23 cellular contexts compared by ENCODE assay signal in the genomic region with DNA sequence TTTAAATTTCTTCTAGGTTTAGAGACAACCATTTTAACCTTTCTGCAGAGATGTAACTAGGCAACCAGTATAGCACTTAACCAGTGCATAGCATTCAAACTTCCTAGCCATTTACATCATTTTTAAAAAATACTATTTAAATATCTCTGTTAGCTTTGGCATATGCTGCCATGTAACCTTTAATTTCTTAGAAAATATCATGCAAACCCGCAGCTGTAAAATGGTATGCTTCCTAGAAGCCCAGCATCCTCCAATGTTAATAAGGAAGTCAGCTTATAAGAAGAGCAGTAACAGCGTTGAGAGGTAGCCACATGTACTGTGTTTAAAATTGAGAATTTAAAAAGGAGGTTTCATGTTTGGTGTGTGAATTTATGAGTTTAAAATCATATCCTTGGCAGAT. TPM values are rescaled to one million over a fixed set of nuclear protein-coding genes. Genes with fewer than 3 reads are reported as not detected.
DNase-seq lines count a peak whose midpoint lies in the region; ATAC-seq and TF ChIP-seq lines count a peak whose summit lies in the region.
"Had no signal": no experiment of that assay in that cellular context is flagged by ENCODE, and none has a peak within 500 bp of the region (broad histone marks: within the 10 kb centered on the region; RNA-seq: fewer than 3 reads in every experiment).

No MANE protein-coding gene starts in this region.

- H3K9me3 Mint-ChIP-seq in activated CD4-positive, alpha-beta T cell treated with anti-CD3 and anti-CD28 coated beads, Interleukin-2, amount 10 ng/mL, durations not matched to agents 7 days and 5 days: peaks cover 5% of the 10 kb centered on the region
- no peaks in the 10 kb centered on the region for H3K9me3 Mint-ChIP-seq in CD4-positive, alpha-beta memory T cell
- H3K9me3 Mint-ChIP-seq in activated CD8-positive, alpha-beta T cell treated with anti-CD3 and anti-CD28 coated beads for 36 hours: peaks cover 9% of the 10 kb centered on the region
- no peaks in the 10 kb centered on the region for H3K9me3 Mint-ChIP-seq in memory B cell
- H3K9me3 Mint-ChIP-seq: GM23338 had no signal

- H3K4me3 ChIP-seq in CD4-positive, alpha-beta memory T cell (ENCODE audit: low read length in 2 of 2): no peak overlapping the region
- H3K4me3 ChIP-seq: GM23338, hepatocyte, lung, right atrium auricular region, suprapubic skin, vagina had no signal

- peak; percentile 63 for ATAC-seq in activated CD8-positive, alpha-beta T cell treated with anti-CD3 and anti-CD28 coated beads for 36 hours
- ATAC-seq in memory B cell (ENCODE audit: low read depth) (no peak), sciatic nerve (no peak), GM21825 (IDR thresholded peaks at IDR 0.05; ENCODE audit: unreplicated experiment) (no peak)
- ATAC-seq: GM23338 had no signal

- intact Hi-C loops in CD4-positive, alpha-beta memory T cell (cut with micrococcal nuclease): loop anchor here (5.0 kb wide), 2 partner anchors 34 to 36 kb away; no protein-coding TSS in a partner anchor
- intact Hi-C loops in activated CD8-positive, alpha-beta T cell treated with anti-CD3 and anti-CD28 coated beads for 36 hours (cut with micrococcal nuclease): no loop called here
- intact Hi-C loops in sciatic nerve (cut with DNase I): no loop called here

- no peaks in the 10 kb centered on the region for H3K27me3 Mint-ChIP-seq in activated CD4-positive, alpha-beta T cell treated with anti-CD3 and anti-CD28 coated beads, Interleukin-2, amount 10 ng/mL, durations not matched to agents 7 days and 5 days
- H3K27me3 Mint-ChIP-seq in CD4-positive, alpha-beta memory T cell: no peaks in the 10 kb centered on the region
- no peaks in the 10 kb centered on the region for H3K27me3 Mint-ChIP-seq in activated CD8-positive, alpha-beta T cell treated with anti-CD3 and anti-CD28 coated beads for 36 hours
- H3K27me3 Mint-ChIP-seq in memory B cell: no peaks in the 10 kb centered on the region

- CTCF ChIA-PET in activated CD4-positive, alpha-beta T cell treated with anti-CD3 and anti-CD28 coated beads, Interleukin-2, amount 10 ng/mL, durations not matched to agents 7 days and 5 days (lab: Charles Lee): interaction anchor here (0.9 to 1.4 kb wide), 3 partner anchors 10 to 38 kb away, joined by 3 to 4 read pairs (median 3); no protein-coding TSS in a partner anchor
- CTCF ChIA-PET in CD4-positive, alpha-beta memory T cell (lab: Charles Lee; ENCODE audit: partially characterized antibody): interaction anchor here (1.3 to 4.3 kb wide), 6 partner anchors 11 to 105 kb away, joined by 3 to 21 read pairs (median 6); no protein-coding TSS in a partner anchor
- CTCF ChIA-PET in activated CD8-positive, alpha-beta T cell treated with anti-CD3 and anti-CD28 coated beads for 36 hours (lab: Charles Lee): interaction anchor here (0.8 to 3.3 kb wide), 5 partner anchors 10 to 144 kb away, joined by 3 to 16 read pairs (median 4); a partner anchor contains a TSS

- peak overlapping the region; percentile 3 for H3K27ac Mint-ChIP-seq in activated CD4-positive, alpha-beta T cell treated with anti-CD3 and anti-CD28 coated beads, Interleukin-2, amount 10 ng/mL, durations not matched to agents 7 days and 5 days
- H3K27ac Mint-ChIP-seq in CD4-positive, alpha-beta memory T cell: peak overlapping the region in 6 of 7 donors; percentile 37 to 78 (median 68)
- H3K27ac Mint-ChIP-seq in activated CD8-positive, alpha-beta T cell treated with anti-CD3 and anti-CD28 coated beads for 36 hours: peak overlapping the region; percentile 59
- H3K27ac Mint-ChIP-seq in memory B cell: peak overlapping the region; percentile 24
- H3K27ac Mint-ChIP-seq: GM23338 had no signal

- POLR2A ChIA-PET in activated CD4-positive, alpha-beta T cell treated with anti-CD3 and anti-CD28 coated beads, Interleukin-2, amount 10 ng/mL, durations not matched to agents 7 days and 5 days (lab: Charles Lee): no interaction called here
- POLR2A ChIA-PET in CD4-positive, alpha-beta memory T cell (lab: Charles Lee; ENCODE audit: partially characterized antibody): interaction anchor here (0.7 to 7.3 kb wide), 7 partner anchors 10 to 37 kb away, joined by 3 to 53 read pairs (median 4); a partner anchor contains a TSS
- POLR2A ChIA-PET in activated CD8-positive, alpha-beta T cell treated with anti-CD3 and anti-CD28 coated beads for 36 hours (lab: Charles Lee): interaction anchor here (0.7 to 1.3 kb wide), 4 partner anchors 16 to 42 kb away, joined by 3 to 4 read pairs (median 3); no protein-coding TSS in a partner anchor

- peak overlapping the region; percentile 4 for H3K27ac ChIP-seq in CD4-positive, alpha-beta memory T cell (ENCODE audit: low read depth, low read length)
- H3K27ac ChIP-seq: hepatocyte, right atrium auricular region, suprapubic skin, vagina had no signal

- peaks cover 89% of the 10 kb centered on the region for H3K4me1 ChIP-seq in CD4-positive, alpha-beta memory T cell (ENCODE audit: insufficient read depth, low read length)
- H3K4me1 ChIP-seq: right atrium auricular region had no signal

- H3K36me3 ChIP-seq in CD4-positive, alpha-beta memory T cell (ENCODE audit: insufficient read depth, low read length): peaks cover 8% of the 10 kb centered on the region
- H3K36me3 ChIP-seq: right atrium auricular region, suprapubic skin, vagina had no signal

- H3K27me3 ChIP-seq in CD4-positive, alpha-beta memory T cell (ENCODE audit: insufficient read depth, low read length): no peaks in the 10 kb centered on the region
- H3K27me3 ChIP-seq: hepatocyte, right atrium auricular region, suprapubic skin, vagina had no signal

- DNase-seq in activated CD4-positive, alpha-beta T cell treated with anti-CD3 and anti-CD28 coated beads, Interleukin-2, amount 10 ng/mL, durations not matched to agents 7 days and 5 days: no peak
- DNase-seq in activated CD4-positive, alpha-beta T cell treated with anti-CD3 and anti-CD28 coated beads for 4 hours: no peak
- DNase-seq in CD4-positive, alpha-beta memory T cell: no peak
- no peak for DNase-seq in activated CD8-positive, alpha-beta T cell treated with anti-CD3 and anti-CD28 coated beads for 36 hours
- DNase-seq in memory B cell (ENCODE audit: low spot score in 2 of 2): no peak
- DNase-seq in sciatic nerve (ENCODE audit: low spot score): no peak
- no peak for DNase-seq in NCI-H2171 (lab: John Stamatoyannopoulos, UW)
- DNase-seq: activated CD4-positive, alpha-beta T cell treated with anti-CD3 and anti-CD28 coated beads, Interleukin-2, amount 50 U/mL, for 4 hours; activated effector memory CD4-positive, alpha-beta T cell treated with Interleukin-2 at 50 U/mL for 16 hours; cerebellar nuclear complex; erythroblast; foreskin melanocyte; GDM1; islet precursor cell; NCI-H2171 treated with DMSO at 0.1 percent for 48 hours; NCI-H526 treated with DMSO at 0.1 percent for 48 hours had no signal

- no peaks in the 10 kb centered on the region for H3K9me3 ChIP-seq in CD4-positive, alpha-beta memory T cell (ENCODE audit: control insufficient read depth in 1 of 2, low read length in 2 of 2)
- H3K9me3 ChIP-seq: right atrium auricular region, suprapubic skin, vagina had no signal

- TF ChIP-seq CTCF in activated CD8-positive, alpha-beta T cell treated with anti-CD3 and anti-CD28 coated beads for 36 hours (IDR thresholded peaks at IDR 0.05): no peak

- peaks cover 70% of the 10 kb centered on the region for H3K4me1 Mint-ChIP-seq in activated CD4-positive, alpha-beta T cell treated with anti-CD3 and anti-CD28 coated beads, Interleukin-2, amount 10 ng/mL, durations not matched to agents 7 days and 5 days
- peaks cover 51 to 89% (median 72%) of the 10 kb centered on the region in 4 donors for H3K4me1 Mint-ChIP-seq in CD4-positive, alpha-beta memory T cell
- peaks cover 79% of the 10 kb centered on the region for H3K4me1 Mint-ChIP-seq in activated CD8-positive, alpha-beta T cell treated with anti-CD3 and anti-CD28 coated beads for 36 hours (ENCODE audit: low read depth)
- H3K4me1 Mint-ChIP-seq in memory B cell: peaks cover 28% of the 10 kb centered on the region
- H3K4me1 Mint-ChIP-seq: GM23338 had no signal

- H3K36me3 Mint-ChIP-seq in activated CD4-positive, alpha-beta T cell treated with anti-CD3 and anti-CD28 coated beads, Interleukin-2, amount 10 ng/mL, durations not matched to agents 7 days and 5 days (ENCODE audit: low read depth): peaks cover 67% of the 10 kb centered on the region
- H3K36me3 Mint-ChIP-seq in CD4-positive, alpha-beta memory T cell: peaks cover 40 to 63% of the 10 kb centered on the region in 2 donors
- peaks cover 66% of the 10 kb centered on the region for H3K36me3 Mint-ChIP-seq in activated CD8-positive, alpha-beta T cell treated with anti-CD3 and anti-CD28 coated beads for 36 hours (ENCODE audit: low read depth)
- peaks cover 9% of the 10 kb centered on the region for H3K36me3 Mint-ChIP-seq in memory B cell

- no peak overlapping the region for H3K4me3 Mint-ChIP-seq in activated CD4-positive, alpha-beta T cell treated with anti-CD3 and anti-CD28 coated beads, Interleukin-2, amount 10 ng/mL, durations not matched to agents 7 days and 5 days
- H3K4me3 Mint-ChIP-seq in CD4-positive, alpha-beta memory T cell: peak overlapping the region in 7 of 8 donors; percentile 0 to 86 (median 38)
- H3K4me3 Mint-ChIP-seq in activated CD8-positive, alpha-beta T cell treated with anti-CD3 and anti-CD28 coated beads for 36 hours: no peak overlapping the region
- H3K4me3 Mint-ChIP-seq in memory B cell: no peak overlapping the region
- H3K4me3 Mint-ChIP-seq: GM23338 had no signal

RNA-seq across cellular contexts. Expression of a gene that starts 22.8 kb away (rescaled TPM):
- 100 to 1,000 TPM; 248 to 260 TPM for total RNA-seq in activated CD4-positive, alpha-beta T cell treated with anti-CD3 and anti-CD28 coated beads, Interleukin-2, amount 10 ng/mL, durations not matched to agents 7 days and 5 days
- 10 to 100 TPM; 81.3 to 84.8 TPM for total RNA-seq in CD4-positive, alpha-beta memory T cell
- polyA plus RNA-seq in CD4-positive, alpha-beta memory T cell: 100 to 1,000 TPM; 159 to 177 TPM
- total RNA-seq in activated CD8-positive, alpha-beta T cell treated with anti-CD3 and anti-CD28 coated beads for 36 hours: 100 to 1,000 TPM; 174 to 184 TPM
- 180 TPM for total RNA-seq in sciatic nerve

Comparison
In these comparisons a context has a peak if more than half of its experiments do, and no peak if none do; other contexts are left out.
1. H3K27ac Mint-ChIP-seq: peak in every context shown above with its lines; median percentile 68 in CD4-positive, alpha-beta memory T cell; 59 in activated CD8-positive, alpha-beta T cell treated with anti-CD3 and anti-CD28 coated beads for 36 hours; 24 in memory B cell; 3 in activated CD4-positive, alpha-beta T cell treated with anti-CD3 and anti-CD28 coated beads, Interleukin-2, amount 10 ng/mL, durations not matched to agents 7 days and 5 days.
2. H3K4me3 Mint-ChIP-seq: peak in CD4-positive, alpha-beta memory T cell (7 of 8); none in activated CD4-positive, alpha-beta T cell treated with anti-CD3 and anti-CD28 coated beads, Interleukin-2, amount 10 ng/mL, durations not matched to agents 7 days and 5 days (single experiment), activated CD8-positive, alpha-beta T cell treated with anti-CD3 and anti-CD28 coated beads for 36 hours (single experiment) and memory B cell (single experiment).